In genomic region chr16:68311316-68311620, GRCh38 we compare ENCODE assay signal across 1 cellular context.
A peak's percentile ranks its signal among the peaks of the same experiment; 100 is the strongest.
TF ChIP-seq lines count a peak whose summit lies in the region.

No MANE protein-coding gene starts in this region.

TF ChIP-seq in K562, 482 proteins besides CTCF, POLR2A, EP300 and RAD21 (continued from another document and continues in another):
- TF ChIP-seq, protein P1, sequence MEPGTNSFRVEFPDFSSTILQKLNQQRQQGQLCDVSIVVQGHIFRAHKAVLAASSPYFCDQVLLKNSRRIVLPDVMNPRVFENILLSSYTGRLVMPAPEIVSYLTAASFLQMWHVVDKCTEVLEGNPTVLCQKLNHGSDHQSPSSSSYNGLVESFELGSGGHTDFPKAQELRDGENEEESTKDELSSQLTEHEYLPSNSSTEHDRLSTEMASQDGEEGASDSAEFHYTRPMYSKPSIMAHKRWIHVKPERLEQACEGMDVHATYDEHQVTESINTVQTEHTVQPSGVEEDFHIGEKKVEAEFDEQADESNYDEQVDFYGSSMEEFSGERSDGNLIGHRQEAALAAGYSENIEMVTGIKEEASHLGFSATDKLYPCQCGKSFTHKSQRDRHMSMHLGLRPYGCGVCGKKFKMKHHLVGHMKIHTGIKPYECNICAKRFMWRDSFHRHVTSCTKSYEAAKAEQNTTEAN (CRISPR knock-in tag; IDR thresholded peaks at IDR 0.05) = no peak; the same call in 1 of the 2 replicates
- TF ChIP-seq CREB3 (tag; conservative IDR thresholded peaks at IDR 0.05; ENCODE audit: low read depth) (no peak), KDM1A (IDR thresholded peaks at IDR 0.05) (no peak), NFXL1 (CRISPR knock-in tag; IDR thresholded peaks at IDR 0.05) (no peak), NONO (IDR thresholded peaks at IDR 0.05; ENCODE audit: low read depth in 2 of 2, low read length in 1 of 2) (no peak), CHD7 (IDR thresholded peaks at IDR 0.05; ENCODE audit: low read depth, low read length) (no peak), XRCC4 (IDR thresholded peaks at IDR 0.05; ENCODE audit: extremely low read depth, insufficient read depth, insufficient read length) (no peak), MEIS2 (IDR thresholded peaks at IDR 0.05; ENCODE audit: partially characterized antibody) (no peak), RBBP5 (IDR thresholded peaks at IDR 0.05; ENCODE audit: borderline replicate concordance, insufficient read depth, low read length, poor library complexity, severe bottlenecking) (no peak), RREB1 (CRISPR knock-in tag; IDR thresholded peaks at IDR 0.05) (0 out of 2 replicates have a peak, but pooled peaks have one; percentile 18), RUNX1 (IDR thresholded peaks at IDR 0.05; ENCODE audit: low read depth) (no peak), PYGO2 (tag; IDR thresholded peaks at IDR 0.05) (no peak), YY1 (IDR thresholded peaks at IDR 0.05; ENCODE audit: borderline replicate concordance in 1 of 3, control insufficient read depth in 1 of 3, extremely low read depth in 1 of 3, insufficient read depth in 3 of 3, insufficient read length in 1 of 3, insufficient replicate concordance in 2 of 3, low read depth in 1 of 3, low read length in 2 of 3) (no peak), KLF6 (CRISPR knock-in tag; IDR thresholded peaks at IDR 0.05; ENCODE audit: borderline replicate concordance) (no peak), OTX1 (CRISPR knock-in tag; IDR thresholded peaks at IDR 0.05) (0 out of 2 replicates have a peak, but pooled peaks have one; percentile 3), FOS (IDR thresholded peaks at IDR 0.05; ENCODE audit: extremely low read depth, insufficient read length) (no peak), KLF1 (tag; IDR thresholded peaks at IDR 0.05) (no peak), POLR2G (IDR thresholded peaks at IDR 0.05; ENCODE audit: low read depth, low read length) (no peak), ASH1L (IDR thresholded peaks at IDR 0.05; ENCODE audit: borderline replicate concordance, low read depth, partially characterized antibody) (no peak), TGIF2 (CRISPR knock-in tag; IDR thresholded peaks at IDR 0.05) (no peak), ESRRA (IDR thresholded peaks at IDR 0.05; ENCODE audit: borderline replicate concordance, low read depth) (0 out of 2 replicates have a peak, but pooled peaks have one; percentile 25), HIVEP1 (CRISPR knock-in tag; IDR thresholded peaks at IDR 0.05) (no peak), MAFF (IDR thresholded peaks at IDR 0.05; ENCODE audit: low read length) (no peak), POLR3G (IDR thresholded peaks at IDR 0.05; ENCODE audit: extremely low read depth, insufficient read length, insufficient replicate concordance) (no peak), SMARCA4 (IDR thresholded peaks at IDR 0.05) (0 out of 2 replicates have a peak, but pooled peaks have one; percentile 19)
- TF ChIP-seq, protein P2, sequence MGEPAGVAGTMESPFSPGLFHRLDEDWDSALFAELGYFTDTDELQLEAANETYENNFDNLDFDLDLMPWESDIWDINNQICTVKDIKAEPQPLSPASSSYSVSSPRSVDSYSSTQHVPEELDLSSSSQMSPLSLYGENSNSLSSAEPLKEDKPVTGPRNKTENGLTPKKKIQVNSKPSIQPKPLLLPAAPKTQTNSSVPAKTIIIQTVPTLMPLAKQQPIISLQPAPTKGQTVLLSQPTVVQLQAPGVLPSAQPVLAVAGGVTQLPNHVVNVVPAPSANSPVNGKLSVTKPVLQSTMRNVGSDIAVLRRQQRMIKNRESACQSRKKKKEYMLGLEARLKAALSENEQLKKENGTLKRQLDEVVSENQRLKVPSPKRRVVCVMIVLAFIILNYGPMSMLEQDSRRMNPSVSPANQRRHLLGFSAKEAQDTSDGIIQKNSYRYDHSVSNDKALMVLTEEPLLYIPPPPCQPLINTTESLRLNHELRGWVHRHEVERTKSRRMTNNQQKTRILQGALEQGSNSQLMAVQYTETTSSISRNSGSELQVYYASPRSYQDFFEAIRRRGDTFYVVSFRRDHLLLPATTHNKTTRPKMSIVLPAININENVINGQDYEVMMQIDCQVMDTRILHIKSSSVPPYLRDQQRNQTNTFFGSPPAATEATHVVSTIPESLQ (CRISPR knock-in tag; IDR thresholded peaks at IDR 0.05) = no peak
